1 cellular context compared by ENCODE assay signal in the genomic region with DNA sequence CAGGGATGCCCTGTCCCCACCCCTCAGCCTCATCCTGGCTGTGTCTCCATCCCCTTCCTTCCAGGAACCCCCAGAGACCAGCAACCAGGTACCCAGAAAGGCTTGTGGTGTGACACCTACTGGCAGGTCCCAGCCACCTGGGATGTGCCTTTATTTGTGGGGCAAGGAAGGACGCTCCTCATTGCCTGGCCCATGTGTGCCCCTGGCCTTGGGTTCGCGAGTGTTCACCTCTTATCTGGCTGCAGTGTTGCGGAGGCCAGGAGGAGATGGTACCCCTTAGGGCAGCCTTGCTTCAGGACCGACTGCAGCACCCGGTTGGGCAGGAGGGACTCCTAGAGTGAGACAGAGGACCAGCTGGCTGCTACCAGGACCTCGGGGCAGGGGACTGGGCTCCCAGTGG.
TF ChIP-seq lines count a peak whose summit lies in the region.

No MANE protein-coding gene starts in this region.

TF ChIP-seq in GM23338, 12 proteins besides CTCF, POLR2A, EP300 and RAD21 (continued from another document):
- TF ChIP-seq, protein P1, sequence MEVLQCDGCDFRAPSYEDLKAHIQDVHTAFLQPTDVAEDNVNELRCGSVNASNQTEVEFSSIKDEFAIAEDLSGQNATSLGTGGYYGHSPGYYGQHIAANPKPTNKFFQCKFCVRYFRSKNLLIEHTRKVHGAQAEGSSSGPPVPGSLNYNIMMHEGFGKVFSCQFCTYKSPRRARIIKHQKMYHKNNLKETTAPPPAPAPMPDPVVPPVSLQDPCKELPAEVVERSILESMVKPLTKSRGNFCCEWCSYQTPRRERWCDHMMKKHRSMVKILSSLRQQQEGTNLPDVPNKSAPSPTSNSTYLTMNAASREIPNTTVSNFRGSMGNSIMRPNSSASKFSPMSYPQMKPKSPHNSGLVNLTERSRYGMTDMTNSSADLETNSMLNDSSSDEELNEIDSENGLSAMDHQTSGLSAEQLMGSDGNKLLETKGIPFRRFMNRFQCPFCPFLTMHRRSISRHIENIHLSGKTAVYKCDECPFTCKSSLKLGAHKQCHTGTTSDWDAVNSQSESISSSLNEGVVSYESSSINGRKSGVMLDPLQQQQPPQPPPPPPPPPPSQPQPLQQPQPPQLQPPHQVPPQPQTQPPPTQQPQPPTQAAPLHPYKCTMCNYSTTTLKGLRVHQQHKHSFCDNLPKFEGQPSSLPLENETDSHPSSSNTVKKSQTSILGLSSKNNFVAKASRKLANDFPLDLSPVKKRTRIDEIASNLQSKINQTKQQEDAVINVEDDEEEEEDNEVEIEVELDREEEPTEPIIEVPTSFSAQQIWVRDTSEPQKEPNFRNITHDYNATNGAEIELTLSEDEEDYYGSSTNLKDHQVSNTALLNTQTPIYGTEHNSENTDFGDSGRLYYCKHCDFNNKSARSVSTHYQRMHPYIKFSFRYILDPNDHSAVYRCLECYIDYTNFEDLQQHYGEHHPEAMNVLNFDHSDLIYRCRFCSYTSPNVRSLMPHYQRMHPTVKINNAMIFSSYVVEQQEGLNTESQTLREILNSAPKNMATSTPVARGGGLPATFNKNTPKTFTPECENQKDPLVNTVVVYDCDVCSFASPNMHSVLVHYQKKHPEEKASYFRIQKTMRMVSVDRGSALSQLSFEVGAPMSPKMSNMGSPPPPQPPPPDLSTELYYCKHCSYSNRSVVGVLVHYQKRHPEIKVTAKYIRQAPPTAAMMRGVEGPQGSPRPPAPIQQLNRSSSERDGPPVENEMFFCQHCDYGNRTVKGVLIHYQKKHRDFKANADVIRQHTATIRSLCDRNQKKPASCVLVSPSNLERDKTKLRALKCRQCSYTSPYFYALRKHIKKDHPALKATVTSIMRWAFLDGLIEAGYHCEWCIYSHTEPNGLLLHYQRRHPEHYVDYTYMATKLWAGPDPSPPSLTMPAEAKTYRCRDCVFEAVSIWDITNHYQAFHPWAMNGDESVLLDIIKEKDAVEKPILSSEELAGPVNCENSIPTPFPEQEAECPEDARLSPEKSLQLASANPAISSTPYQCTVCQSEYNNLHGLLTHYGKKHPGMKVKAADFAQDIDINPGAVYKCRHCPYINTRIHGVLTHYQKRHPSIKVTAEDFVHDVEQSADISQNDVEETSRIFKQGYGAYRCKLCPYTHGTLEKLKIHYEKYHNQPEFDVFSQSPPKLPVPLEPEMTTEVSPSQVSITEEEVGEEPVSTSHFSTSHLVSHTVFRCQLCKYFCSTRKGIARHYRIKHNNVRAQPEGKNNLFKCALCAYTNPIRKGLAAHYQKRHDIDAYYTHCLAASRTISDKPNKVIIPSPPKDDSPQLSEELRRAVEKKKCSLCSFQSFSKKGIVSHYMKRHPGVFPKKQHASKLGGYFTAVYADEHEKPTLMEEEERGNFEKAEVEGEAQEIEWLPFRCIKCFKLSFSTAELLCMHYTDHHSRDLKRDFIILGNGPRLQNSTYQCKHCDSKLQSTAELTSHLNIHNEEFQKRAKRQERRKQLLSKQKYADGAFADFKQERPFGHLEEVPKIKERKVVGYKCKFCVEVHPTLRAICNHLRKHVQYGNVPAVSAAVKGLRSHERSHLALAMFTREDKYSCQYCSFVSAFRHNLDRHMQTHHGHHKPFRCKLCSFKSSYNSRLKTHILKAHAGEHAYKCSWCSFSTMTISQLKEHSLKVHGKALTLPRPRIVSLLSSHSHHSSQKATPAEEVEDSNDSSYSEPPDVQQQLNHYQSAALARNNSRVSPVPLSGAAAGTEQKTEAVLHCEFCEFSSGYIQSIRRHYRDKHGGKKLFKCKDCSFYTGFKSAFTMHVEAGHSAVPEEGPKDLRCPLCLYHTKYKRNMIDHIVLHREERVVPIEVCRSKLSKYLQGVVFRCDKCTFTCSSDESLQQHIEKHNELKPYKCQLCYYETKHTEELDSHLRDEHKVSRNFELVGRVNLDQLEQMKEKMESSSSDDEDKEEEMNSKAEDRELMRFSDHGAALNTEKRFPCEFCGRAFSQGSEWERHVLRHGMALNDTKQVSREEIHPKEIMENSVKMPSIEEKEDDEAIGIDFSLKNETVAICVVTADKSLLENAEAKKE (CRISPR knock-in tag; IDR thresholded peaks at IDR 0.05), result no peak
- TF ChIP-seq POLR2AphosphoS5 (IDR thresholded peaks at IDR 0.05; ENCODE audit: low read depth) (no peak), JUNB (IDR thresholded peaks at IDR 0.05; ENCODE audit: unreplicated experiment) (no peak)
- TF ChIP-seq, protein P2, sequence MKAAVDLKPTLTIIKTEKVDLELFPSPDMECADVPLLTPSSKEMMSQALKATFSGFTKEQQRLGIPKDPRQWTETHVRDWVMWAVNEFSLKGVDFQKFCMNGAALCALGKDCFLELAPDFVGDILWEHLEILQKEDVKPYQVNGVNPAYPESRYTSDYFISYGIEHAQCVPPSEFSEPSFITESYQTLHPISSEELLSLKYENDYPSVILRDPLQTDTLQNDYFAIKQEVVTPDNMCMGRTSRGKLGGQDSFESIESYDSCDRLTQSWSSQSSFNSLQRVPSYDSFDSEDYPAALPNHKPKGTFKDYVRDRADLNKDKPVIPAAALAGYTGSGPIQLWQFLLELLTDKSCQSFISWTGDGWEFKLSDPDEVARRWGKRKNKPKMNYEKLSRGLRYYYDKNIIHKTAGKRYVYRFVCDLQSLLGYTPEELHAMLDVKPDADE (IDR thresholded peaks at IDR 0.05), result no peak
